Comparison of ENCODE assay signal across 8 cellular contexts in genomic region chr2:32061973-32062861, GRCh38. TPM values are rescaled to one million over a fixed set of nuclear protein-coding genes. Genes with fewer than 3 reads are reported as not detected.
DNase-seq lines count a peak whose midpoint lies in the region; ATAC-seq and TF ChIP-seq lines count a peak whose summit lies in the region.

No MANE protein-coding gene starts in this region.

- intact Hi-C loops in aorta (cut with DNase I), result loop anchor here (2.0 to 10.0 kb wide), 4 partner anchors 50 to 293 kb away; partner anchors contain the start of genes MEMO1 (in 2 of the 2), SLC30A6 (in 2 of the 2) and BIRC6 (in 1 of the 2)

- peaks cover 0 to 2% of the 10 kb centered on the region in 2 donors for H3K4me1 ChIP-seq in aorta (ENCODE audit: control insufficient read depth in 1 of 2, insufficient read depth in 2 of 2, low read length in 2 of 2)

- DNase-seq in DMS79 treated with DMSO at 0.1 percent for 48 hours (lab: John Stamatoyannopoulos, UW), result peak; percentile 81
- peak; percentile 57 for DNase-seq in KBM-7
- peak; percentile 70 for DNase-seq in SW480 (ENCODE audit: low spot score)
- DNase-seq in epithelial cell of proximal tubule (ENCODE audit: low read depth), result no peak
- DNase-seq in mucosa of gallbladder (ENCODE audit: low spot score), result peak; percentile 30
- peak in 1 of 2 donors; percentile 65 for DNase-seq in aorta

- H3K4me3 ChIP-seq in epithelial cell of proximal tubule (ENCODE audit: low read depth, low read length) (peak overlapping the region; percentile 63), aorta (ENCODE audit: low read length in 2 of 2) (peak overlapping the region; percentile 55 to 77)

- 39 to 42% methylated on average over 13 of the region's 13 CpGs for WGBS in aorta, 2 donors

- ATAC-seq in aorta (ENCODE audit: low FRiP score) (peak; percentile 34), GM18870 (IDR thresholded peaks at IDR 0.05; ENCODE audit: unreplicated experiment) (no peak), HG02678 (IDR thresholded peaks at IDR 0.05; ENCODE audit: unreplicated experiment) (no peak)

- in situ Hi-C loops in KBM-7 (cut with MboI; ENCODE audit: low pct_unique_long_range_greater_than_20kb, low sequenced_read_pairs), result no loop called here

- peak overlapping the region in 1 of 2 donors; percentile 64 for H3K27ac ChIP-seq in aorta (ENCODE audit: low read depth in 1 of 2, low read length in 2 of 2)

- TF ChIP-seq CTCF in epithelial cell of proximal tubule (conservative IDR thresholded peaks at IDR 0.05; ENCODE audit: low read depth, low read length), result no peak

- H3K27me3 ChIP-seq in aorta (ENCODE audit: control insufficient read depth in 1 of 2, insufficient read depth in 2 of 2, low read length in 1 of 2), result no peaks in the 10 kb centered on the region

- no peaks in the 10 kb centered on the region for H3K9me3 ChIP-seq in aorta (ENCODE audit: control insufficient read depth, low read length)

- no peaks in the 10 kb centered on the region for H3K36me3 ChIP-seq in aorta (ENCODE audit: control insufficient read depth in 1 of 2, insufficient read depth in 2 of 2, low read length in 1 of 2)

RNA-seq across cellular contexts. Expression of gene SPAST, which starts 1.1 kb away (rescaled TPM):
- total RNA-seq in epithelial cell of proximal tubule, result 14.7 TPM in 2 replicates
- 18.1 TPM for total RNA-seq in mucosa of gallbladder
- 10 to 100 TPM; 13.5 to 18.2 TPM for total RNA-seq in aorta
- polyA plus RNA-seq in aorta, result 1 to 10 TPM; 3.9 to 5.0 TPM

RNA-seq across cellular contexts. Expression of gene DPY30, which starts 22.6 kb away (rescaled TPM):
- total RNA-seq in epithelial cell of proximal tubule (89.0 and 100 TPM in 2 replicates), mucosa of gallbladder (65.1 TPM), aorta (10 to 100 TPM; 38.4 to 47.5 TPM)
- polyA plus RNA-seq in aorta, result 100 to 1,000 TPM in 1 of 2 donors, 10 to 100 TPM in 1; 79.4 to 131 TPM

RNA-seq across cellular contexts. Expression of gene MEMO1, which starts 51.4 kb away (rescaled TPM):
- total RNA-seq in epithelial cell of proximal tubule, result 26.9 and 66.3 TPM in 2 replicates
- total RNA-seq in mucosa of gallbladder, result 31.5 TPM
- 10 to 100 TPM; 33.6 to 36.2 TPM for total RNA-seq in aorta
- 10 to 100 TPM; 26.5 to 28.5 TPM for polyA plus RNA-seq in aorta
